9 cellular contexts compared by ENCODE assay signal in the genomic region with DNA sequence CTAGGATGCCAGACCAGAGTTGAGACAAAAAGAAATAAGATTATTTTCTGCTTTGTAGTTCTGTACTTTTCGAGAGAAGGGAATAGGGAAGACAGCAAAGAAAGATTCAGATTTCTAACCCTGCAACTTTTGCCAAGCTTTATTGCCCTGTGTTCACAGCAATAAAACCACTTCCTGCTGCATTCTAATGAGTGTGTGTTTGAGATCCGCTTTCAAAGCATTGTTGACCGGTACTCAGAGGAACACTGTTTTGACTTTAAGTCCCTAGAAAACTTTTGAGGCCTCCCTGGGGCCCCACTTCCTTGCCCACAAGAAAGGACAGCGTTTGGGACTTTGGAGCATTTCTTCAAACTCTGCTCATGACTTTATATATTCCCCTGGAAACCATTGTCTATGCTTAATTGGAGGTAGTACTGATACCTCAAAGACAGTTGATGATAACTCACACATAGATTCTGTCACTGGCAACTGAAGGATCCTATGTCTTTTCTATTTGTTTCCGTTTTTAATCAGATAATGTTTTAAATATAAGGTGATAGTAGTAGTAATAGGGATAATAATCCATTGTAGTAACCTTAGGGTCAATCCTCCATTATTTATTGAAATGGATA. TPM values are rescaled to one million over a fixed set of nuclear protein-coding genes. Genes with fewer than 3 reads are reported as not detected.
DNase-seq lines count a peak whose midpoint lies in the region; ATAC-seq, FAIRE-seq and TF ChIP-seq lines count a peak whose summit lies in the region.
"Had no signal": no experiment of that assay in that cellular context is flagged by ENCODE, and none has a peak within 500 bp of the region (broad histone marks: within the 10 kb centered on the region; RNA-seq: fewer than 3 reads in every experiment).

No MANE protein-coding gene starts in this region.

- no peak for TF ChIP-seq CTCF in neural crest cell (conservative IDR thresholded peaks at IDR 0.05)

- no peaks in the 10 kb centered on the region for H3K36me3 Mint-ChIP-seq in activated naive CD8-positive, alpha-beta T cell treated with anti-CD3 and anti-CD28 coated beads, Interleukin-2, amount 50 U/mL, for 24 hours (ENCODE audit: low read depth)
- no peaks in the 10 kb centered on the region for H3K36me3 Mint-ChIP-seq in neural crest cell (ENCODE audit: low read depth)

- no peaks in the 10 kb centered on the region for H3K9me3 Mint-ChIP-seq in activated naive CD8-positive, alpha-beta T cell treated with anti-CD3 and anti-CD28 coated beads, Interleukin-2, amount 50 U/mL, for 24 hours
- H3K9me3 Mint-ChIP-seq in neural crest cell: no peaks in the 10 kb centered on the region

- peak overlapping the region; percentile 64 for H3K4me3 Mint-ChIP-seq in activated naive CD8-positive, alpha-beta T cell treated with anti-CD3 and anti-CD28 coated beads, Interleukin-2, amount 50 U/mL, for 24 hours
- peak overlapping the region; percentile 60 for H3K4me3 Mint-ChIP-seq in neural crest cell

- DNase-seq in GM19239 (ENCODE audit: insufficient read length, low spot score) (peak; percentile 28), neural crest cell (ENCODE audit: low read depth, low spot score) (no peak), SK-N-DZ (ENCODE audit: low spot score) (no peak), HCEC 1CT (no peak), cerebellar cortex (ENCODE audit: low spot score) (no peak)
- peak; percentile 14 for DNase-seq in activated naive CD8-positive, alpha-beta T cell treated with anti-CD3 and anti-CD28 coated beads, Interleukin-2, amount 50 U/mL, for 24 hours

- ATAC-seq in HG03432 (IDR thresholded peaks at IDR 0.05; ENCODE audit: unreplicated experiment) (peak; percentile 60), GM18873 (IDR thresholded peaks at IDR 0.05; ENCODE audit: low FRiP score, unreplicated experiment) (no peak)
- peak; percentile 46 for ATAC-seq in activated naive CD8-positive, alpha-beta T cell treated with anti-CD3 and anti-CD28 coated beads, Interleukin-2, amount 50 U/mL, for 24 hours
- ATAC-seq: Panc1 had no signal

- no peak for FAIRE-seq in GM19239 (lab: Jason Lieb, UNC)

- peaks cover 30% of the 10 kb centered on the region for H3K4me1 Mint-ChIP-seq in activated naive CD8-positive, alpha-beta T cell treated with anti-CD3 and anti-CD28 coated beads, Interleukin-2, amount 50 U/mL, for 24 hours
- H3K4me1 Mint-ChIP-seq in neural crest cell: peaks cover 41% of the 10 kb centered on the region

- H3K27me3 Mint-ChIP-seq in activated naive CD8-positive, alpha-beta T cell treated with anti-CD3 and anti-CD28 coated beads, Interleukin-2, amount 50 U/mL, for 24 hours: no peaks in the 10 kb centered on the region
- no peaks in the 10 kb centered on the region for H3K27me3 Mint-ChIP-seq in neural crest cell (ENCODE audit: low read depth)

- peak overlapping the region; percentile 71 for H3K27ac Mint-ChIP-seq in activated naive CD8-positive, alpha-beta T cell treated with anti-CD3 and anti-CD28 coated beads, Interleukin-2, amount 50 U/mL, for 24 hours
- peak overlapping the region; percentile 88 for H3K27ac Mint-ChIP-seq in neural crest cell (ENCODE audit: unreplicated experiment)

RNA-seq across cellular contexts. Expression of a gene that starts 1.3 kb away (rescaled TPM):
- 0.23 TPM in 1 of 2 replicates, not detected in the other for total RNA-seq in neural crest cell
- not detected in 2 replicates for polyA plus RNA-seq in SK-N-DZ (2014; cell fraction: cytosol; rRNA removed)
- polyA plus RNA-seq in SK-N-DZ (2014; cell fraction: nucleus; rRNA removed): not detected in 2 replicates

RNA-seq across cellular contexts. Expression of a gene that starts 14.2 kb away (rescaled TPM):
- total RNA-seq in neural crest cell: not detected in 2 replicates
- not detected in 2 replicates for polyA plus RNA-seq in SK-N-DZ (2014; cell fraction: cytosol; rRNA removed)
- polyA plus RNA-seq in SK-N-DZ (2014; cell fraction: nucleus; rRNA removed): not detected in 2 replicates

RNA-seq across cellular contexts. Expression of a gene that starts 20.3 kb away (rescaled TPM):
- 6.4 and 9.7 TPM in 2 replicates for total RNA-seq in neural crest cell
- polyA plus RNA-seq in SK-N-DZ (2014; cell fraction: cytosol; rRNA removed): not detected in 2 replicates
- polyA plus RNA-seq in SK-N-DZ (2014; cell fraction: nucleus; rRNA removed): not detected in 2 replicates

RNA-seq across cellular contexts. Expression of a gene that starts 36.7 kb away (rescaled TPM):
- total RNA-seq in neural crest cell: not detected in 2 replicates
- polyA plus RNA-seq in SK-N-DZ (2014; cell fraction: cytosol; rRNA removed): not detected in 2 replicates
- not detected in 2 replicates for polyA plus RNA-seq in SK-N-DZ (2014; cell fraction: nucleus; rRNA removed)

Comparison
In these comparisons a context has a peak if more than half of its experiments do, and no peak if none do; other contexts are left out.
1. DNase-seq: peak in GM19239 (single experiment) and activated naive CD8-positive, alpha-beta T cell treated with anti-CD3 and anti-CD28 coated beads, Interleukin-2, amount 50 U/mL, for 24 hours (single experiment); none in neural crest cell (single experiment), SK-N-DZ (single experiment), HCEC 1CT (single experiment) and cerebellar cortex (single experiment).